Comparison of ENCODE assay signal across 25 cellular contexts in genomic region chr4:105509714-105510113, GRCh38. TPM values are rescaled to one million over a fixed set of nuclear protein-coding genes. Genes with fewer than 3 reads are reported as not detected.
DNase-seq lines count a peak whose midpoint lies in the region; ATAC-seq and FAIRE-seq lines count a peak whose summit lies in the region.
"Had no signal": no experiment of that assay in that cellular context is flagged by ENCODE, and none has a peak within 500 bp of the region (broad histone marks: within the 10 kb centered on the region; RNA-seq: fewer than 3 reads in every experiment).

No MANE protein-coding gene starts in this region.

- ATAC-seq in GM19372 (IDR thresholded peaks at IDR 0.05; ENCODE audit: low read depth, unreplicated experiment) (peak; percentile 17), HG02759 (IDR thresholded peaks at IDR 0.05; ENCODE audit: unreplicated experiment) (peak; percentile 42), HG03378 (IDR thresholded peaks at IDR 0.05; ENCODE audit: unreplicated experiment) (peak; percentile 32), GM19023 (IDR thresholded peaks at IDR 0.05; ENCODE audit: unreplicated experiment) (no peak), GM18502 (IDR thresholded peaks at IDR 0.05; ENCODE audit: poor library complexity, unreplicated experiment) (no peak)
- ATAC-seq: psoas muscle, Right ventricle myocardium inferior, WTC11 had no signal

- peak; percentile 64 for FAIRE-seq in GM18507 (lab: Jason Lieb, UNC)
- FAIRE-seq: frontal cortex, G401.6 had no signal

- no peak for DNase-seq in GM18507 (ENCODE audit: extremely low spot score, insufficient read length, low read depth)
- no peak for DNase-seq in stimulated activated naive CD4-positive, alpha-beta T cell (lab: John Stamatoyannopoulos, UW)
- no peak for DNase-seq in mucosa of gallbladder (ENCODE audit: low spot score)
- DNase-seq: activated CD4-positive, alpha-beta T cell treated with anti-CD3 and anti-CD28 coated beads, Interleukin-2, amount 50 U/mL, for 1 hour; CD8-positive, alpha-beta memory T cell; cortex of kidney; endodermal cell; esophagus squamous epithelium; left cardiac atrium; mesenchymal stem cell; NCI-H1436; NCI-H2107; nucleus accumbens; psoas muscle had no signal

RNA-seq across cellular contexts. Expression of gene PPA2, which starts 35.9 kb away (rescaled TPM):
- 82.0 TPM for total RNA-seq in mucosa of gallbladder

RNA-seq across cellular contexts. Expression of gene ARHGEF38, which starts 42.7 kb away (rescaled TPM):
- 20.4 TPM for total RNA-seq in mucosa of gallbladder
- total RNA-seq: A172; CD8-positive, alpha-beta memory T cell; left cardiac atrium; psoas muscle; Right ventricle myocardium inferior; tibial nerve; WTC11 had no signal

Comparison
In these comparisons a context has a peak if more than half of its experiments do, and no peak if none do; other contexts are left out.
1. ATAC-seq: peak in GM19372 (single experiment), HG02759 (single experiment) and HG03378 (single experiment); none in GM19023 (single experiment) and GM18502 (single experiment).